ENCODE assay signal across 8 cellular contexts in genomic region chr5:141412853-141413539, GRCh38. TPM values are rescaled to one million over a fixed set of nuclear protein-coding genes. Genes with fewer than 3 reads are reported as not detected.
DNase-seq lines count a peak whose midpoint lies in the region; ATAC-seq, FAIRE-seq and TF ChIP-seq lines count a peak whose summit lies in the region.

Gene PCDHGA10 (plus strand): TSS chr5:141412987. CDS start chr5:141413176, 189 bp downstream.

- H3K4me3 ChIP-seq in BLaER1 (peak within 1 kb of the TSS; percentile 66), right atrium auricular region (peak within 1 kb of the TSS; percentile 22 to 33), retinal pigment epithelial cell (ENCODE audit: low read length) (peak within 1 kb of the TSS; percentile 54)

- TF ChIP-seq CTCF in right atrium auricular region (IDR thresholded peaks at IDR 0.05) (peak; percentile 40 to 62), retinal pigment epithelial cell (conservative IDR thresholded peaks at IDR 0.05; ENCODE audit: low read depth, low read length) (peak; percentile 67)

- H3K36me3 ChIP-seq in BLaER1 (no peaks in the 10 kb centered on the region), right atrium auricular region (no peaks in the 10 kb centered on the region)

- peak; percentile 81 for ATAC-seq in HG03354 (IDR thresholded peaks at IDR 0.05; ENCODE audit: poor library complexity, severe bottlenecking, unreplicated experiment)

- FAIRE-seq in GM19239 (lab: Jason Lieb, UNC): peak; percentile 23

- H3K4me2 ChIP-seq in BLaER1: peak within 1 kb of the TSS; percentile 74

- DNase-seq in GM19239 (ENCODE audit: insufficient read length, low spot score): peak; percentile 68
- peak; percentile 62 for DNase-seq in RPMI8226
- DNase-seq in amniotic epithelial cell (ENCODE audit: low read depth): peak; percentile 72
- no peak for DNase-seq in right atrium auricular region (ENCODE audit: low spot score)
- no peak for DNase-seq in retinal pigment epithelial cell (ENCODE audit: low read depth)
- no peak for DNase-seq in NCI-H774 (lab: John Stamatoyannopoulos, UW)

- H3K27ac ChIP-seq in BLaER1 (no peak within 1 kb of the TSS), right atrium auricular region (no peak within 1 kb of the TSS)

- H3K9me3 ChIP-seq in BLaER1 (peaks cover 41% of the 10 kb centered on the region), right atrium auricular region (peaks cover 25 to 84% of the 10 kb centered on the region in 2 donors)

- no peaks in the 10 kb centered on the region for H4K20me1 ChIP-seq in BLaER1

- H3K27me3 ChIP-seq in BLaER1: peaks cover 22% of the 10 kb centered on the region
- no peaks in the 10 kb centered on the region for H3K27me3 ChIP-seq in right atrium auricular region

- H3K4me1 ChIP-seq in BLaER1 (peaks cover 19% of the 10 kb centered on the region), right atrium auricular region (peaks cover 0 to 8% of the 10 kb centered on the region in 2 donors)

- H3K9ac ChIP-seq in BLaER1: peak within 1 kb of the TSS; percentile 75

RNA-seq across cellular contexts. Expression of gene PCDHGA10, which starts in this region (rescaled TPM):
- total RNA-seq in right atrium auricular region: 1 to 10 TPM; 3.1 to 4.8 TPM

Comparison
In these comparisons a context has a peak if more than half of its experiments do, and no peak if none do; other contexts are left out.
1. DNase-seq: peak in GM19239 (single experiment), RPMI8226 (single experiment) and amniotic epithelial cell (single experiment); none in right atrium auricular region (single experiment), retinal pigment epithelial cell (single experiment) and NCI-H774 (single experiment).
2. Peak in every context shown above with its lines, with median percentiles within 50 percentile points of each other: H3K4me3 ChIP-seq.